Comparison of ENCODE assay signal across 15 cellular contexts in genomic region chr21:36615274-36615964, GRCh38.
DNase-seq lines count a peak whose midpoint lies in the region; ATAC-seq and TF ChIP-seq lines count a peak whose summit lies in the region.
"Had no signal": no experiment of that assay in that cellular context is flagged by ENCODE, and none has a peak within 500 bp of the region (broad histone marks: within the 10 kb centered on the region; RNA-seq: fewer than 3 reads in every experiment).

No MANE protein-coding gene starts in this region.

- H3K27ac Mint-ChIP-seq in type B pancreatic cell = no peak overlapping the region
- H3K27ac Mint-ChIP-seq: brain had no signal

- TF ChIP-seq CTCF in cardiac muscle cell (IDR thresholded peaks at IDR 0.05; ENCODE audit: low read depth, low read length) (peak; percentile 9), LNCAP (IDR thresholded peaks at IDR 0.05) (peak; percentile 28; the same call in 1 of the 2 replicates), brain microvascular endothelial cell (IDR thresholded peaks at IDR 0.05; ENCODE audit: low read depth, low read length, missing control alignments) (peak; percentile 49), type B pancreatic cell (conservative IDR thresholded peaks at IDR 0.05) (peak; percentile 42)

- H3K4me3 Mint-ChIP-seq in type B pancreatic cell = no peak overlapping the region
- H3K4me3 Mint-ChIP-seq: brain had no signal

- H3K27me3 ChIP-seq in cardiac muscle cell (peaks cover 3% of the 10 kb centered on the region), brain microvascular endothelial cell (replicated peaks) (no peaks in the 10 kb centered on the region)

- DNase-seq in cardiac muscle cell (ENCODE audit: low read depth in 1 of 2, low spot score in 1 of 2) = no peak
- DNase-seq in left cardiac atrium = no peak
- DNase-seq in brain microvascular endothelial cell = no peak
- no peak for DNase-seq in type B pancreatic cell (ENCODE audit: extremely low spot score, unreplicated experiment)
- DNase-seq in SKM-1 (lab: John Stamatoyannopoulos, UW; ENCODE audit: unreplicated experiment) = no peak
- no peak for DNase-seq in left lobe of liver (ENCODE audit: low spot score)
- no peak for DNase-seq in retina
- DNase-seq: activated naive CD4-positive, alpha-beta T cell treated with Interleukin-2 at 50 U/mL for 16 hours; DMS53; glutamatergic neuron; NCI-H1048; NCI-H510A treated with DMSO at 0.1 percent for 48 hours; transverse colon had no signal

- H3K4me1 Mint-ChIP-seq in type B pancreatic cell (ENCODE audit: unreplicated experiment) = peaks cover 6% of the 10 kb centered on the region
- H3K4me1 Mint-ChIP-seq: brain had no signal

- H3K27me3 Mint-ChIP-seq in type B pancreatic cell = peaks cover 17% of the 10 kb centered on the region

- H3K9me3 Mint-ChIP-seq in type B pancreatic cell = peaks cover 6% of the 10 kb centered on the region

- ATAC-seq in left cardiac atrium (no peak), left lobe of liver (no peak)

- H3K9me3 ChIP-seq in cardiac muscle cell (ENCODE audit: low read depth) = no peaks in the 10 kb centered on the region
- H3K9me3 ChIP-seq: transverse colon had no signal

- no peaks in the 10 kb centered on the region for H3K4me1 ChIP-seq in cardiac muscle cell (ENCODE audit: low read depth)
- H3K4me1 ChIP-seq: transverse colon had no signal

- intact Hi-C loops in left cardiac atrium (cut with DNase I) = no loop called here

- H3K36me3 Mint-ChIP-seq in type B pancreatic cell = no peaks in the 10 kb centered on the region
- H3K36me3 Mint-ChIP-seq: brain had no signal

- in situ Hi-C loops in brain microvascular endothelial cell (cut with HindIII; ENCODE audit: low pct_ligation_motif_present, low sequenced_read_pairs) = no loop called here

- H3K36me3 ChIP-seq in cardiac muscle cell = no peaks in the 10 kb centered on the region
- no peaks in the 10 kb centered on the region for H3K36me3 ChIP-seq in brain microvascular endothelial cell (replicated peaks)
- H3K36me3 ChIP-seq: transverse colon had no signal

- H3K4me3 ChIP-seq in cardiac muscle cell = no peak overlapping the region
- no peak overlapping the region for H3K4me3 ChIP-seq in brain microvascular endothelial cell (ENCODE audit: low read depth, low read length)
- H3K4me3 ChIP-seq: transverse colon had no signal

- H3K27ac ChIP-seq in cardiac muscle cell (no peak overlapping the region), brain microvascular endothelial cell (no peak overlapping the region)
- H3K27ac ChIP-seq: transverse colon had no signal
